Comparison of ENCODE assay signal across 8 cellular contexts in genomic region chr4:101346562-101347266, GRCh38. TPM values are rescaled to one million over a fixed set of nuclear protein-coding genes. Genes with fewer than 3 reads are reported as not detected.
DNase-seq lines count a peak whose midpoint lies in the region; ATAC-seq and TF ChIP-seq lines count a peak whose summit lies in the region.

No MANE protein-coding gene starts in this region.

- POLR2A ChIA-PET in CD8-positive, alpha-beta memory T cell (lab: Charles Lee) = interaction anchor here (0.6 to 3.9 kb wide), 8 partner anchors 12 to 410 kb away, joined by 3 to 21 read pairs (median 3); no protein-coding TSS in a partner anchor

- DNase-seq in CD8-positive, alpha-beta memory T cell = peak; percentile 53 to 76 (median 71)
- DNase-seq in HK-2 (ENCODE audit: unreplicated experiment) = peak; percentile 72
- peak; percentile 69 to 89 for DNase-seq in SJSA1 (ENCODE audit: low read depth in 1 of 2, low spot score in 2 of 2)
- DNase-seq in adrenal gland = peak; percentile 65 to 76 (median 67)
- DNase-seq in left ventricle myocardium inferior = peak; percentile 61
- DNase-seq in prostate gland (ENCODE audit: low spot score) = peak; percentile 29
- peak; percentile 79 to 88 for DNase-seq in aorta

- 0 to 1% (median 0%) methylated on average over 22 to 80 of the region's 80 CpGs for WGBS in adrenal gland, 4 donors
- WGBS in prostate gland = under 1% methylated on average over 70 of the region's 80 CpGs
- 0 to 1% methylated on average over 57 to 80 of the region's 80 CpGs for WGBS in aorta, 2 donors

- H3K36me3 Mint-ChIP-seq in CD8-positive, alpha-beta memory T cell = peaks cover 0 to 16% (median 0%) of the 10 kb centered on the region in 3 donors

- H3K4me1 Mint-ChIP-seq in CD8-positive, alpha-beta memory T cell = peaks cover 42 to 53% (median 52%) of the 10 kb centered on the region in 3 donors

- H3K27ac Mint-ChIP-seq in CD8-positive, alpha-beta memory T cell = peak overlapping the region; percentile 91 to 97 (median 94)

- CTCF ChIA-PET in CD8-positive, alpha-beta memory T cell (lab: Charles Lee) = interaction anchor here (0.5 to 4.2 kb wide), 6 partner anchors 9 to 327 kb away, joined by 3 to 22 read pairs (median 4); no protein-coding TSS in a partner anchor

- no peaks in the 10 kb centered on the region for H3K9me3 Mint-ChIP-seq in CD8-positive, alpha-beta memory T cell

- intact Hi-C loops in adrenal gland (cut with DNase I) = loop anchor here (5.0 to 10.0 kb wide), 3 partner anchors 72 to 162 kb away; no protein-coding TSS in a partner anchor
- intact Hi-C loops in left ventricle myocardium inferior (cut with micrococcal nuclease) = loop anchor here (10.0 kb wide), 1 partner anchor 152 kb away; no protein-coding TSS in a partner anchor
- intact Hi-C loops in prostate gland (cut with DNase I) = loop anchor here (5.0 to 10.0 kb wide), 3 partner anchors 132 to 1252 kb away; no protein-coding TSS in a partner anchor
- intact Hi-C loops in aorta (cut with DNase I) = loop anchor here (5.0 to 10.0 kb wide), 3 partner anchors 52 to 152 kb away; no protein-coding TSS in a partner anchor

- H3K4me3 Mint-ChIP-seq in CD8-positive, alpha-beta memory T cell = peak overlapping the region; percentile 91 to 99 (median 96)

- H3K36me3 ChIP-seq in CD8-positive, alpha-beta memory T cell (ENCODE audit: insufficient read depth, low read length) = no peaks in the 10 kb centered on the region
- H3K36me3 ChIP-seq in SJSA1 = peaks cover 8% of the 10 kb centered on the region
- no peaks in the 10 kb centered on the region for H3K36me3 ChIP-seq in adrenal gland (replicated peaks in 1 of 2)
- H3K36me3 ChIP-seq in left ventricle myocardium inferior = no peaks in the 10 kb centered on the region
- no peaks in the 10 kb centered on the region for H3K36me3 ChIP-seq in prostate gland
- H3K36me3 ChIP-seq in aorta (ENCODE audit: control insufficient read depth in 1 of 2, insufficient read depth in 2 of 2, low read length in 1 of 2) = no peaks in the 10 kb centered on the region

- H3K27me3 Mint-ChIP-seq in CD8-positive, alpha-beta memory T cell = peaks cover 0 to 3% of the 10 kb centered on the region in 2 donors

- ATAC-seq in GM19463 (IDR thresholded peaks at IDR 0.05; ENCODE audit: unreplicated experiment) (peak; percentile 7), aorta (ENCODE audit: low FRiP score) (peak; percentile 48)

- peak in 1 of 6 experiments; percentile 22 for TF ChIP-seq CTCF in adrenal gland (IDR thresholded peaks at IDR 0.05)
- TF ChIP-seq CTCF in left ventricle myocardium inferior (IDR thresholded peaks at IDR 0.05; ENCODE audit: borderline replicate concordance) = no peak
- TF ChIP-seq CTCF in prostate gland (IDR thresholded peaks at IDR 0.05) = no peak

- peak overlapping the region; percentile 51 for H3K4me3 ChIP-seq in CD8-positive, alpha-beta memory T cell (ENCODE audit: low read length)
- H3K4me3 ChIP-seq in SJSA1 = peak overlapping the region; percentile 94
- peak overlapping the region; percentile 54 to 90 (median 86) for H3K4me3 ChIP-seq in adrenal gland
- peak overlapping the region; percentile 93 for H3K4me3 ChIP-seq in left ventricle myocardium inferior
- peak overlapping the region; percentile 86 to 89 for H3K4me3 ChIP-seq in prostate gland
- peak overlapping the region; percentile 71 to 99 for H3K4me3 ChIP-seq in aorta (ENCODE audit: low read length in 2 of 2)

- no peaks in the 10 kb centered on the region for H3K27me3 ChIP-seq in CD8-positive, alpha-beta memory T cell (ENCODE audit: insufficient read depth, low read length, poor library complexity, severe bottlenecking)
- no peaks in the 10 kb centered on the region for H3K27me3 ChIP-seq in SJSA1 (replicated peaks)
- H3K27me3 ChIP-seq in adrenal gland = no peaks in the 10 kb centered on the region
- no peaks in the 10 kb centered on the region for H3K27me3 ChIP-seq in left ventricle myocardium inferior (ENCODE audit: low read depth)
- H3K27me3 ChIP-seq in prostate gland (replicated peaks; ENCODE audit: insufficient read depth) = no peaks in the 10 kb centered on the region
- no peaks in the 10 kb centered on the region for H3K27me3 ChIP-seq in aorta (ENCODE audit: control insufficient read depth in 1 of 2, insufficient read depth in 2 of 2, low read length in 1 of 2)

- H3K27ac ChIP-seq in CD8-positive, alpha-beta memory T cell (ENCODE audit: low read depth, low read length) = peak overlapping the region; percentile 71
- peak overlapping the region; percentile 56 for H3K27ac ChIP-seq in SJSA1
- peak overlapping the region; percentile 59 to 98 (median 91) for H3K27ac ChIP-seq in adrenal gland
- H3K27ac ChIP-seq in left ventricle myocardium inferior (replicated peaks) = peak overlapping the region; percentile 98
- H3K27ac ChIP-seq in prostate gland = peak overlapping the region; percentile 85 to 91
- peak overlapping the region in 1 of 2 donors; percentile 71 for H3K27ac ChIP-seq in aorta (ENCODE audit: low read depth in 1 of 2, low read length in 2 of 2)

- H3K9me3 ChIP-seq in CD8-positive, alpha-beta memory T cell (ENCODE audit: low read length) = no peaks in the 10 kb centered on the region
- H3K9me3 ChIP-seq in SJSA1 (replicated peaks) = no peaks in the 10 kb centered on the region
- H3K9me3 ChIP-seq in adrenal gland (replicated peaks in 1 of 3) = no peaks in the 10 kb centered on the region
- H3K9me3 ChIP-seq in left ventricle myocardium inferior (replicated peaks) = no peaks in the 10 kb centered on the region
- H3K9me3 ChIP-seq in prostate gland = no peaks in the 10 kb centered on the region
- no peaks in the 10 kb centered on the region for H3K9me3 ChIP-seq in aorta (ENCODE audit: control insufficient read depth, low read length)

- H3K4me1 ChIP-seq in CD8-positive, alpha-beta memory T cell (ENCODE audit: insufficient read depth, low read length) = peaks cover 26% of the 10 kb centered on the region
- H3K4me1 ChIP-seq in SJSA1 (replicated peaks) = peaks cover 21% of the 10 kb centered on the region
- H3K4me1 ChIP-seq in adrenal gland (replicated peaks in 1 of 2) = peaks cover 5 to 31% of the 10 kb centered on the region in 2 donors
- H3K4me1 ChIP-seq in left ventricle myocardium inferior = peaks cover 49% of the 10 kb centered on the region
- H3K4me1 ChIP-seq in prostate gland (replicated peaks) = peaks cover 4% of the 10 kb centered on the region
- no peaks in the 10 kb centered on the region for H3K4me1 ChIP-seq in aorta (ENCODE audit: control insufficient read depth in 1 of 2, insufficient read depth in 2 of 2, low read length in 2 of 2)

- TF ChIP-seq POLR2A in adrenal gland (IDR thresholded peaks at IDR 0.05) (peak in 1 of 2 donors; percentile 42), prostate gland (IDR thresholded peaks at IDR 0.05) (peak; percentile 32)

RNA-seq across cellular contexts. Expression of gene PPP3CA, which starts 0.6 kb away (rescaled TPM):
- 10 to 100 TPM; 30.0 to 30.7 TPM for total RNA-seq in CD8-positive, alpha-beta memory T cell
- polyA plus RNA-seq in CD8-positive, alpha-beta memory T cell = 6.9 TPM
- total RNA-seq in SJSA1 (2014; rRNA removed; shearing (Covaris generic)) = 47.5 and 48.2 TPM in 2 replicates
- total RNA-seq in adrenal gland (100 to 1,000 TPM in 1 of 8 donors, 10 to 100 TPM in 7; 34.0 to 138 (median 49.8) TPM), left ventricle myocardium inferior (16.7 TPM), prostate gland (100 to 1,000 TPM in 1 of 2 donors, 10 to 100 TPM in 1; 71.3 to 142 TPM), aorta (10 to 100 TPM; 37.3 to 56.4 TPM)
- polyA plus RNA-seq in adrenal gland (10 to 100 TPM; 13.8 to 44.5 (median 20.8) TPM), aorta (10 to 100 TPM in 1 of 2 donors, 1 to 10 TPM in 1; 6.8 to 12.1 TPM)

Comparison
In these comparisons a context has a peak if more than half of its experiments do, and no peak if none do; other contexts are left out.
1. DNase-seq: peak in every context shown above with its lines; median percentile 84 in aorta; 79 in SJSA1; 72 in HK-2; 71 in CD8-positive, alpha-beta memory T cell; 67 in adrenal gland; 61 in left ventricle myocardium inferior; 29 in prostate gland.